Comparison of ENCODE assay signal across 8 cellular contexts in the genomic region with DNA sequence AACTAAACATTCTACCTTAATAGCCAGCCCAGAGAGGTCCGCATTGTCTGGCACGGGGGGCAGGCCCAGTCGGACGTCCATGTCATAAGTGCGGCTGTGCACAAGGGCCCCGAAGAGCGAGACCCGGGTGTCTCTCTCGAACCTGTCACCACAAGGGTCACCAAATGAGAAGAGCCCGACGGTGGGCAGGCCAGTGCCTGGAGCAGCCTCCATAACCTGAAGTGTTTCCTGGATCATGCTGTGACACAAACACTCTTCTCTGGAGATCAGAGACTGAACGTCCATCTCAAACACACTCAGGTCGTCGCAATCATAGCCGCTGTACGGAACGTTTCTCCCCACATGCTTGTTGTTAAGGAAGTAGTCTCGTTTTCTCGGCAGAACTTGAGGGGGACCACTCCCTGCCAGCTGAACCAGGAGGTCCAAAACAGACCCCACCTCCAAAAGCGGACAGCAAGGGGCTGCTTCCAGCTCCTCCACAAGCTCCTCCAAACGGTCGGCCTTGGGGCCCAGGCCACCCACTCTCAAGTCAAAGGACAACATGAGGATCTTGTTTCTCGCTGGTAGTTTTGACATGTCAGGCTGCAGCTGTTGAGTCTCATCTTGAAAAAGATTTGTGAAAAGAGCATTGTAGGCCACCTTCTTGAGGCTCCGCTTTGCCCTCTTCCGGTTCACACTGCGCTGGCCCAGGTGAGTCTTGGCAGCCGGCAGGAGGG. TPM values are rescaled to one million over a fixed set of nuclear protein-coding genes. Genes with fewer than 3 reads are reported as not detected.
DNase-seq lines count a peak whose midpoint lies in the region; ATAC-seq and TF ChIP-seq lines count a peak whose summit lies in the region.

No MANE protein-coding gene starts in this region.

- H3K27ac ChIP-seq in 22Rv1, result peak overlapping the region; percentile 92
- H3K27ac ChIP-seq in thoracic aorta, result peak overlapping the region; percentile 86 to 90

- peak overlapping the region; percentile 100 for H3K27ac Mint-ChIP-seq in activated T-helper 2 cell treated with anti-CD3 and anti-CD28 coated beads, Interferon-gamma antibody, Interleukin-2, Interleukin-4, amounts not matched to agents 10 μg/mL and 5 μg/mL and 100 μg/mL, durations not matched to agents 14 hours and 24 hours and 36 hours

- H3K9me3 Mint-ChIP-seq in activated T-helper 2 cell treated with anti-CD3 and anti-CD28 coated beads, Interferon-gamma antibody, Interleukin-2, Interleukin-4, amounts not matched to agents 10 μg/mL and 5 μg/mL and 100 μg/mL, durations not matched to agents 14 hours and 24 hours and 36 hours, result no peaks in the 10 kb centered on the region

- peak overlapping the region; percentile 100 for H3K4me3 Mint-ChIP-seq in activated T-helper 2 cell treated with anti-CD3 and anti-CD28 coated beads, Interferon-gamma antibody, Interleukin-2, Interleukin-4, amounts not matched to agents 10 μg/mL and 5 μg/mL and 100 μg/mL, durations not matched to agents 14 hours and 24 hours and 36 hours (ENCODE audit: low read depth)

- TF ChIP-seq CTCF in 22Rv1 (IDR thresholded peaks at IDR 0.05) (no peak), kidney epithelial cell (IDR thresholded peaks at IDR 0.05; ENCODE audit: insufficient read depth, low read length, poor library complexity, severe bottlenecking) (no peak), thoracic aorta (IDR thresholded peaks at IDR 0.05) (no peak)

- no peak for ATAC-seq in thoracic aorta (ENCODE audit: insufficient number of reproducible peaks, low FRiP score, low read depth)

- no peak for DNase-seq in H7
- DNase-seq in activated T-helper 2 cell treated with anti-CD3 and anti-CD28 coated beads, Interferon-gamma antibody, Interleukin-2, Interleukin-4, amounts not matched to agents 10 μg/mL and 5 μg/mL and 100 μg/mL, durations not matched to agents 14 hours and 24 hours and 36 hours (ENCODE audit: low spot score), result no peak
- no peak for DNase-seq in kidney epithelial cell (ENCODE audit: low read depth)
- DNase-seq in thoracic aorta (ENCODE audit: low spot score), result no peak
- DNase-seq in stimulated activated CD8-positive, alpha-beta memory T cell treated with anti-CD3 and anti-CD28 coated beads, Interleukin-4, amount 100 ng/mL, for 48 hours, result no peak
- DNase-seq in foreskin melanocyte, result no peak
- DNase-seq in AG08396 (ENCODE audit: low spot score), result no peak

- intact Hi-C loops in activated T-helper 2 cell treated with anti-CD3 and anti-CD28 coated beads, Interferon-gamma antibody, Interleukin-2, Interleukin-4, amounts not matched to agents 10 μg/mL and 5 μg/mL and 100 μg/mL, durations not matched to agents 14 hours and 24 hours and 36 hours (cut with micrococcal nuclease), result loop anchor here (2.0 to 10.0 kb wide), 3 partner anchors 83 to 377 kb away; partner anchors contain the start of genes DENND6B and SCO2

- H3K27me3 ChIP-seq in H7 (ENCODE audit: control insufficient read depth, insufficient read depth, low read length) (no peaks in the 10 kb centered on the region), kidney epithelial cell (ENCODE audit: control insufficient read depth, insufficient read depth, low read length) (no peaks in the 10 kb centered on the region), thoracic aorta (replicated peaks; ENCODE audit: insufficient read depth) (no peaks in the 10 kb centered on the region)

- peak overlapping the region; percentile 96 for H3K4me3 ChIP-seq in H7 (ENCODE audit: insufficient read depth, low read depth, low read length)
- peak overlapping the region; percentile 71 for H3K4me3 ChIP-seq in kidney epithelial cell (ENCODE audit: low read depth, low read length)
- peak overlapping the region; percentile 89 for H3K4me3 ChIP-seq in thoracic aorta

- H3K9me3 ChIP-seq in thoracic aorta, result no peaks in the 10 kb centered on the region

- peaks cover 8% of the 10 kb centered on the region for H3K36me3 ChIP-seq in H7 (replicated peaks; ENCODE audit: control insufficient read depth, insufficient read depth, low read length)
- peaks cover 6% of the 10 kb centered on the region for H3K36me3 ChIP-seq in kidney epithelial cell (ENCODE audit: control insufficient read depth, insufficient read depth, low read length)
- H3K36me3 ChIP-seq in thoracic aorta, result peaks cover 10% of the 10 kb centered on the region

- H3K27me3 Mint-ChIP-seq in activated T-helper 2 cell treated with anti-CD3 and anti-CD28 coated beads, Interferon-gamma antibody, Interleukin-2, Interleukin-4, amounts not matched to agents 10 μg/mL and 5 μg/mL and 100 μg/mL, durations not matched to agents 14 hours and 24 hours and 36 hours (ENCODE audit: low read depth), result no peaks in the 10 kb centered on the region

- H3K4me1 Mint-ChIP-seq in activated T-helper 2 cell treated with anti-CD3 and anti-CD28 coated beads, Interferon-gamma antibody, Interleukin-2, Interleukin-4, amounts not matched to agents 10 μg/mL and 5 μg/mL and 100 μg/mL, durations not matched to agents 14 hours and 24 hours and 36 hours (ENCODE audit: low read depth), result peaks cover 12% of the 10 kb centered on the region

- peaks cover 29 to 50% of the 10 kb centered on the region in 2 donors for H3K4me1 ChIP-seq in thoracic aorta (ENCODE audit: control insufficient read depth in 1 of 2, low read depth in 2 of 2)

- H3K36me3 Mint-ChIP-seq in activated T-helper 2 cell treated with anti-CD3 and anti-CD28 coated beads, Interferon-gamma antibody, Interleukin-2, Interleukin-4, amounts not matched to agents 10 μg/mL and 5 μg/mL and 100 μg/mL, durations not matched to agents 14 hours and 24 hours and 36 hours (ENCODE audit: low read depth), result peaks cover 39% of the 10 kb centered on the region

RNA-seq across cellular contexts. Expression of gene TUBGCP6, which starts 1.0 kb away (rescaled TPM):
- total RNA-seq in H7 (2014; rRNA removed; shearing (Covaris generic)), result 24.0 and 31.6 TPM in 2 replicates
- total RNA-seq in activated T-helper 2 cell treated with anti-CD3 and anti-CD28 coated beads, Interferon-gamma antibody, Interleukin-2, Interleukin-4, amounts not matched to agents 10 μg/mL and 5 μg/mL and 100 μg/mL, durations not matched to agents 14 hours and 24 hours and 36 hours, result 48.8 and 49.6 TPM in 2 replicates
- 27.2 and 33.6 TPM in 2 replicates for total RNA-seq in kidney epithelial cell
- total RNA-seq in thoracic aorta, result 10 to 100 TPM; 52.3 to 80.1 TPM

RNA-seq across cellular contexts. Expression of gene HDAC10, which starts 7.2 kb away (rescaled TPM):
- 15.7 and 22.4 TPM in 2 replicates for total RNA-seq in H7 (2014; rRNA removed; shearing (Covaris generic))
- total RNA-seq in activated T-helper 2 cell treated with anti-CD3 and anti-CD28 coated beads, Interferon-gamma antibody, Interleukin-2, Interleukin-4, amounts not matched to agents 10 μg/mL and 5 μg/mL and 100 μg/mL, durations not matched to agents 14 hours and 24 hours and 36 hours, result 60.0 and 62.9 TPM in 2 replicates
- total RNA-seq in kidney epithelial cell, result 21.1 and 34.8 TPM in 2 replicates
- total RNA-seq in thoracic aorta, result 10 to 100 TPM; 55.2 to 60.0 TPM

RNA-seq across cellular contexts. Expression of gene MAPK12, which starts 17.6 kb away (rescaled TPM):
- 21.2 and 23.8 TPM in 2 replicates for total RNA-seq in H7 (2014; rRNA removed; shearing (Covaris generic))
- 16.3 and 17.6 TPM in 2 replicates for total RNA-seq in activated T-helper 2 cell treated with anti-CD3 and anti-CD28 coated beads, Interferon-gamma antibody, Interleukin-2, Interleukin-4, amounts not matched to agents 10 μg/mL and 5 μg/mL and 100 μg/mL, durations not matched to agents 14 hours and 24 hours and 36 hours
- total RNA-seq in kidney epithelial cell (25.5 and 27.3 TPM in 2 replicates), thoracic aorta (10 to 100 TPM in 1 of 2 donors, 1 to 10 TPM in 1; 8.9 to 10.4 TPM)

RNA-seq across cellular contexts. Expression of gene MAPK11, which starts 26.3 kb away (rescaled TPM):
- 1.4 and 2.4 TPM in 2 replicates for total RNA-seq in H7 (2014; rRNA removed; shearing (Covaris generic))
- 19.0 and 20.9 TPM in 2 replicates for total RNA-seq in activated T-helper 2 cell treated with anti-CD3 and anti-CD28 coated beads, Interferon-gamma antibody, Interleukin-2, Interleukin-4, amounts not matched to agents 10 μg/mL and 5 μg/mL and 100 μg/mL, durations not matched to agents 14 hours and 24 hours and 36 hours
- total RNA-seq in kidney epithelial cell (11.9 and 12.9 TPM in 2 replicates), thoracic aorta (1 to 10 TPM; 5.8 to 8.8 TPM)

RNA-seq across cellular contexts. Expression of gene SELENOO, which starts 43.1 kb away (rescaled TPM):
- total RNA-seq in H7 (2014; rRNA removed; shearing (Covaris generic)), result 27.8 and 29.9 TPM in 2 replicates
- 26.3 and 26.4 TPM in 2 replicates for total RNA-seq in activated T-helper 2 cell treated with anti-CD3 and anti-CD28 coated beads, Interferon-gamma antibody, Interleukin-2, Interleukin-4, amounts not matched to agents 10 μg/mL and 5 μg/mL and 100 μg/mL, durations not matched to agents 14 hours and 24 hours and 36 hours
- 12.0 and 14.8 TPM in 2 replicates for total RNA-seq in kidney epithelial cell
- 10 to 100 TPM; 25.6 to 41.0 TPM for total RNA-seq in thoracic aorta
